Comparison of ENCODE assay signal across 8 cellular contexts in the genomic region with DNA sequence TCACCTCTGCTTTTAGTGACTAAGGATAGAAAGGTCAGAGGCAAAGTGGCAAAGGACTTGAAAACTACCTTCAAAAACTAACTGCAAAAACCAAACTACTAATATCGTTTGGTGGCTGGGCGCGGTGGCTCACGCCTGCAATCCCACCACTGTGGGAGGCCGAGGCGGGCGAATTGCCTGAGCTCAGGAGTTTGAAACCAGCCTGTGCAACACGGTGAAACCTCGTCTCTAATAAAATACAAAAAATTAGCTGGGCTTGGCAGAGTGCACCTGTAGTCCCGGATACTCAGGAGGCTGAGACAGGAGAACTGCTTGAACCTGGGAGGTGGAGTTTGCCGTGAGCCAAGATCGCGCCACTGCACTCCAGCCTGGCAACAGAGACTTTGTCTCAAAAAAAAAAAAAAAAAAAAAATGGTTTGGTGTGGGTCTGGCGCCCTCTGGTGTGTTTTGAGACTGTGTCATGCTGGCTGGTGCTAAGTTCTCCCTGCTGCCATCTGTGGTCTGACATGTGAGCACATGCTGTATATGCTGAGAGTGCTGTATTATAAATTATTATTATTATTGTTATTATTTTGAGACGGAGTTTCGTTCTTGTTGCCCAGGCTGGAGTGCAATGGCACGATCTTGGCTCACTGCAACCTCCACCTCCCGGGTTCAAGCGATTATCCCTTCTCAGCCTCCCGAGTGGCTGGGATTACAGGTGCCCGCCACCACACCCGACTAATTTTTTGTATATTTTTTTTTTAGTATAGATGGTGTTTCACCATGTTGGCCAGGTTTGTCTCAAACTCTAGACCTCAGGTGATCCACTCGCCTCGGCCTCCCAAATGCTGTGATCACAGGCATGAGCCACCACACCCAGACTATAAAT. TPM values are rescaled to one million over a fixed set of nuclear protein-coding genes. Genes with fewer than 3 reads are reported as not detected.
DNase-seq lines count a peak whose midpoint lies in the region; ATAC-seq, FAIRE-seq and TF ChIP-seq lines count a peak whose summit lies in the region.

No MANE protein-coding gene starts in this region.

- H3K9me2 ChIP-seq in GM23248 (ENCODE audit: insufficient read depth): no peaks in the 10 kb centered on the region

- H3F3A ChIP-seq in GM23248 (ENCODE audit: insufficient read depth): no peaks in the 10 kb centered on the region

- ATAC-seq in RWPE2 (ENCODE audit: low read depth): peak; percentile 94

- no peak for TF ChIP-seq POLR2A in vagina (IDR thresholded peaks at IDR 0.05)

- H3K36me3 ChIP-seq in GM23248 (ENCODE audit: low read depth) (no peaks in the 10 kb centered on the region), RWPE2 (ENCODE audit: low read depth) (no peaks in the 10 kb centered on the region), vagina (no peaks in the 10 kb centered on the region)

- H3K79me2 ChIP-seq in GM23248 (ENCODE audit: insufficient read depth): no peaks in the 10 kb centered on the region

- no peak overlapping the region for H3K27ac ChIP-seq in GM23248
- no peak overlapping the region for H3K27ac ChIP-seq in RWPE2 (ENCODE audit: poor library complexity, severe bottlenecking)
- H3K27ac ChIP-seq in vagina: no peak overlapping the region

- no peaks in the 10 kb centered on the region for H3K4me1 ChIP-seq in GM23248 (ENCODE audit: insufficient read depth)
- no peaks in the 10 kb centered on the region for H3K4me1 ChIP-seq in RWPE2 (ENCODE audit: insufficient read depth, poor library complexity, severe bottlenecking)
- H3K4me1 ChIP-seq in vagina: no peaks in the 10 kb centered on the region

- H3K4me2 ChIP-seq in GM23248 (ENCODE audit: unreplicated experiment): no peak overlapping the region

- FAIRE-seq in G401.6 (lab: Jason Lieb, UNC) (peak; percentile 86), frontal cortex (lab: Jason Lieb, UNC) (peak; percentile 88)

- H4K20me1 ChIP-seq in GM23248 (ENCODE audit: insufficient read depth): no peaks in the 10 kb centered on the region

- intact Hi-C loops in vagina (cut with DNase I): no loop called here

- no peak overlapping the region for H2AFZ ChIP-seq in GM23248

- TF ChIP-seq CTCF in RWPE2 (IDR thresholded peaks at IDR 0.05; ENCODE audit: poor library complexity, severe bottlenecking): peak; percentile 81
- peak in 2 of 3 experiments; percentile 25 to 41 for TF ChIP-seq CTCF in vagina (IDR thresholded peaks at IDR 0.05)

- 49 to 50% methylated on average over 24 of the region's 24 CpGs for WGBS in GM23248 (ENCODE audit: low coverage in 1 of 2, low lambda C conversion rate in 2 of 2, missing lambda C conversion rate in 2 of 2), 2 experiments

- in situ Hi-C loops in GM23248 (cut with MboI): loop anchor here (5.0 to 10.0 kb wide), 2 partner anchors 51 to 153 kb away; no protein-coding TSS in a partner anchor

- H3K27me3 ChIP-seq in GM23248 (replicated peaks; ENCODE audit: insufficient read depth) (no peaks in the 10 kb centered on the region; the same call in none of the 2 replicates), RWPE2 (ENCODE audit: insufficient read depth, poor library complexity, severe bottlenecking) (no peaks in the 10 kb centered on the region), vagina (no peaks in the 10 kb centered on the region)

- H3K4me3 ChIP-seq in GM23248: no peak overlapping the region
- no peak overlapping the region for H3K4me3 ChIP-seq in RWPE2 (ENCODE audit: severe bottlenecking)
- no peak overlapping the region for H3K4me3 ChIP-seq in vagina

- no peaks in the 10 kb centered on the region for H3K9me3 ChIP-seq in GM23248 (ENCODE audit: low read depth)
- no peaks in the 10 kb centered on the region for H3K9me3 ChIP-seq in RWPE2 (ENCODE audit: severe bottlenecking)
- no peaks in the 10 kb centered on the region for H3K9me3 ChIP-seq in vagina

- no peak overlapping the region for H3K9ac ChIP-seq in GM23248

- DNase-seq in GM23248: peak; percentile 95
- peak; percentile 73 for DNase-seq in LHCN-M2 (ENCODE audit: low read depth)
- no peak for DNase-seq in RWPE2 (ENCODE audit: low spot score)
- DNase-seq in activated effector memory CD4-positive, alpha-beta T cell treated with anti-CD3 and anti-CD28 coated beads, Interleukin-2, amount 50 U/mL, for 16 hours: peak; percentile 85
- DNase-seq in frontal cortex (ENCODE audit: low spot score in 2 of 2): peak; percentile 72 to 79
- peak; percentile 78 for DNase-seq in pons (ENCODE audit: low spot score)
- DNase-seq in vagina (ENCODE audit: extremely low spot score in 2 of 2): no peak

RNA-seq across cellular contexts. Expression of gene RNF17, which starts 36.0 kb away (rescaled TPM):
- total RNA-seq in GM23248 (2014; rRNA removed; shearing (Covaris generic)): not detected in 2 replicates
- not detected in 2 replicates for polyA plus RNA-seq in GM23248 (2016; fragmentation: Nextera tagmentation; extraction: Ambion mirVana)
- not detected in 2 replicates for total RNA-seq in LHCN-M2 (2014; rRNA removed)
- polyA plus RNA-seq in LHCN-M2 (2012): not detected
- total RNA-seq in frontal cortex: 3.3 TPM
- total RNA-seq in vagina: not detected

RNA-seq across cellular contexts. Expression of gene ATP12A, which starts 47.8 kb away (rescaled TPM):
- total RNA-seq in GM23248 (2014; rRNA removed; shearing (Covaris generic)): not detected in 2 replicates
- not detected in 2 replicates for polyA plus RNA-seq in GM23248 (2016; fragmentation: Nextera tagmentation; extraction: Ambion mirVana)
- total RNA-seq in LHCN-M2 (2014; rRNA removed) (not detected in 2 replicates), frontal cortex (under 0.01 TPM), vagina (not detected)
- polyA plus RNA-seq in LHCN-M2 (2012): not detected

Comparison
In these comparisons a context has a peak if more than half of its experiments do, and no peak if none do; other contexts are left out.
1. DNase-seq: peak in GM23248 (single experiment), LHCN-M2 (single experiment), activated effector memory CD4-positive, alpha-beta T cell treated with anti-CD3 and anti-CD28 coated beads, Interleukin-2, amount 50 U/mL, for 16 hours (single experiment), frontal cortex (2 of 2) and pons (single experiment); none in RWPE2 (single experiment) and vagina (0 of 2).